ENCODE assay signal across 4 cellular contexts in the genomic region with DNA sequence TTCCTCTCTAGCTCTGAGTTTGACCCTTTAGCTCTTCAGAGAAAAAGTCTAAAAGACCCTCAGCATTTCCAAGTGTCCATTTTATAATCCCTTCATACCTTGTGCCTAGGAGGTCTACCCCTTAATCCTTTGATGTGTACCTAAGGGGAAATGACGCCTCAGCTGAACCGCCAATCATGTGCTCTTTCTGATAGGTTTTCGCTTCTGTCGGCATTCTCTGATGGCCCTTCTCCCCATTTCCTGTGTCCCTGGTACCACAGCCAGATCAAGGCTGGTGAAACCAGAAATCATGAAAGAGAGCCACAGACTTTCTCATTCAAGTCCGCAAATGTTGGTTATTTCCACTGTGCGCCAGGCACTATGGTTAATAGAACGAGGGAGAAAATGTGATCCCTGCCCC.
TF ChIP-seq lines count a peak whose summit lies in the region.

No MANE protein-coding gene starts in this region.

TF ChIP-seq in HepG2, 621 proteins besides CTCF, POLR2A, EP300 and RAD21 (continues in another document):
- TF ChIP-seq ZNF570 (CRISPR knock-in tag; IDR thresholded peaks at IDR 0.05; ENCODE audit: borderline replicate concordance) (no peak), MAFK (conservative IDR thresholded peaks at IDR 0.05 in 1 of 2, IDR thresholded peaks at IDR 0.05 in 1 of 2; ENCODE audit: low read length in 2 of 2) (peak; percentile 37 to 76; a peak in 3 of 4 replicates), XBP1 (CRISPR knock-in tag; IDR thresholded peaks at IDR 0.05) (no peak), MAFF (IDR thresholded peaks at IDR 0.05; ENCODE audit: low read depth, low read length) (peak; percentile 51; the same call in 1 of the 2 replicates), ZNF138 (CRISPR knock-in tag; IDR thresholded peaks at IDR 0.05; ENCODE audit: low read depth) (no peak)
- TF ChIP-seq, protein P1, sequence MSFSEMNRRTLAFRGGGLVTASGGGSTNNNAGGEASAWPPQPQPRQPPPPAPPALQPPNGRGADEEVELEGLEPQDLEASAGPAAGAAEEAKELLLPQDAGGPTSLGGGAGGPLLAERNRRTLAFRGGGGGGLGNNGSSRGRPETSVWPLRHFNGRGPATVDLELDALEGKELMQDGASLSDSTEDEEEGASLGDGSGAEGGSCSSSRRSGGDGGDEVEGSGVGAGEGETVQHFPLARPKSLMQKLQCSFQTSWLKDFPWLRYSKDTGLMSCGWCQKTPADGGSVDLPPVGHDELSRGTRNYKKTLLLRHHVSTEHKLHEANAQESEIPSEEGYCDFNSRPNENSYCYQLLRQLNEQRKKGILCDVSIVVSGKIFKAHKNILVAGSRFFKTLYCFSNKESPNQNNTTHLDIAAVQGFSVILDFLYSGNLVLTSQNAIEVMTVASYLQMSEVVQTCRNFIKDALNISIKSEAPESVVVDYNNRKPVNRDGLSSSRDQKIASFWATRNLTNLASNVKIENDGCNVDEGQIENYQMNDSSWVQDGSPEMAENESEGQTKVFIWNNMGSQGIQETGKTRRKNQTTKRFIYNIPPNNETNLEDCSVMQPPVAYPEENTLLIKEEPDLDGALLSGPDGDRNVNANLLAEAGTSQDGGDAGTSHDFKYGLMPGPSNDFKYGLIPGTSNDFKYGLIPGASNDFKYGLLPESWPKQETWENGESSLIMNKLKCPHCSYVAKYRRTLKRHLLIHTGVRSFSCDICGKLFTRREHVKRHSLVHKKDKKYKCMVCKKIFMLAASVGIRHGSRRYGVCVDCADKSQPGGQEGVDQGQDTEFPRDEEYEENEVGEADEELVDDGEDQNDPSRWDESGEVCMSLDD (CRISPR knock-in tag; IDR thresholded peaks at IDR 0.05; ENCODE audit: borderline replicate concordance), result no peak

TF ChIP-seq in A549, 52 proteins besides CTCF, POLR2A, EP300 and RAD21:
- peak; percentile 14 for TF ChIP-seq MAFK (IDR thresholded peaks at IDR 0.05; ENCODE audit: partially characterized antibody)
- no peak for TF ChIP-seq RNF2 (IDR thresholded peaks at IDR 0.05; ENCODE audit: borderline replicate concordance, low read depth)

TF ChIP-seq in IMR-90, 13 proteins besides CTCF, POLR2A, EP300 and RAD21:
- TF ChIP-seq MAFK (IDR thresholded peaks at IDR 0.05; ENCODE audit: low read depth, low read length), result peak; percentile 33; the same call in 1 of the 2 replicates
- no peak for TF ChIP-seq CHD1 (IDR thresholded peaks at IDR 0.05; ENCODE audit: low read depth, low read length)
TF ChIP-seq in IMR-90: peak in this region for 1.

TF ChIP-seq in SK-N-SH treated with all-trans-retinoic acid at 6 μM for 48 hours, 23 proteins besides CTCF, POLR2A, EP300 and RAD21:
- TF ChIP-seq, protein P2, sequence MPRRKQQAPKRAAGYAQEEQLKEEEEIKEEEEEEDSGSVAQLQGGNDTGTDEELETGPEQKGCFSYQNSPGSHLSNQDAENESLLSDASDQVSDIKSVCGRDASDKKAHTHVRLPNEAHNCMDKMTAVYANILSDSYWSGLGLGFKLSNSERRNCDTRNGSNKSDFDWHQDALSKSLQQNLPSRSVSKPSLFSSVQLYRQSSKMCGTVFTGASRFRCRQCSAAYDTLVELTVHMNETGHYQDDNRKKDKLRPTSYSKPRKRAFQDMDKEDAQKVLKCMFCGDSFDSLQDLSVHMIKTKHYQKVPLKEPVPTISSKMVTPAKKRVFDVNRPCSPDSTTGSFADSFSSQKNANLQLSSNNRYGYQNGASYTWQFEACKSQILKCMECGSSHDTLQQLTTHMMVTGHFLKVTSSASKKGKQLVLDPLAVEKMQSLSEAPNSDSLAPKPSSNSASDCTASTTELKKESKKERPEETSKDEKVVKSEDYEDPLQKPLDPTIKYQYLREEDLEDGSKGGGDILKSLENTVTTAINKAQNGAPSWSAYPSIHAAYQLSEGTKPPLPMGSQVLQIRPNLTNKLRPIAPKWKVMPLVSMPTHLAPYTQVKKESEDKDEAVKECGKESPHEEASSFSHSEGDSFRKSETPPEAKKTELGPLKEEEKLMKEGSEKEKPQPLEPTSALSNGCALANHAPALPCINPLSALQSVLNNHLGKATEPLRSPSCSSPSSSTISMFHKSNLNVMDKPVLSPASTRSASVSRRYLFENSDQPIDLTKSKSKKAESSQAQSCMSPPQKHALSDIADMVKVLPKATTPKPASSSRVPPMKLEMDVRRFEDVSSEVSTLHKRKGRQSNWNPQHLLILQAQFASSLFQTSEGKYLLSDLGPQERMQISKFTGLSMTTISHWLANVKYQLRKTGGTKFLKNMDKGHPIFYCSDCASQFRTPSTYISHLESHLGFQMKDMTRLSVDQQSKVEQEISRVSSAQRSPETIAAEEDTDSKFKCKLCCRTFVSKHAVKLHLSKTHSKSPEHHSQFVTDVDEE (CRISPR knock-in tag; IDR thresholded peaks at IDR 0.05), result no peak
- no peak for TF ChIP-seq GLIS3 (CRISPR knock-in tag; IDR thresholded peaks at IDR 0.05)
- TF ChIP-seq, protein P3, sequence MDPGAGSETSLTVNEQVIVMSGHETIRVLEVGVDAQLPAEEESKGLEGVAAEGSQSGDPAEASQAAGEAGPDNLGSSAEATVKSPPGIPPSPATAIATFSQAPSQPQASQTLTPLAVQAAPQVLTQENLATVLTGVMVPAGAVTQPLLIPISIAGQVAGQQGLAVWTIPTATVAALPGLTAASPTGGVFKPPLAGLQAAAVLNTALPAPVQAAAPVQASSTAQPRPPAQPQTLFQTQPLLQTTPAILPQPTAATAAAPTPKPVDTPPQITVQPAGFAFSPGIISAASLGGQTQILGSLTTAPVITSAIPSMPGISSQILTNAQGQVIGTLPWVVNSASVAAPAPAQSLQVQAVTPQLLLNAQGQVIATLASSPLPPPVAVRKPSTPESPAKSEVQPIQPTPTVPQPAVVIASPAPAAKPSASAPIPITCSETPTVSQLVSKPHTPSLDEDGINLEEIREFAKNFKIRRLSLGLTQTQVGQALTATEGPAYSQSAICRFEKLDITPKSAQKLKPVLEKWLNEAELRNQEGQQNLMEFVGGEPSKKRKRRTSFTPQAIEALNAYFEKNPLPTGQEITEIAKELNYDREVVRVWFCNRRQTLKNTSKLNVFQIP (CRISPR knock-in tag; IDR thresholded peaks at IDR 0.05; ENCODE audit: borderline replicate concordance, low read depth), result no peak
- TF ChIP-seq PPARA (CRISPR knock-in tag; IDR thresholded peaks at IDR 0.05; ENCODE audit: borderline replicate concordance), result no peak
- no peak for TF ChIP-seq OSR1 (CRISPR knock-in tag; IDR thresholded peaks at IDR 0.05)
- no peak for TF ChIP-seq ZNF565 (CRISPR knock-in tag; conservative IDR thresholded peaks at IDR 0.05; ENCODE audit: low read depth)
- TF ChIP-seq ZNF8 (CRISPR knock-in tag; IDR thresholded peaks at IDR 0.05), result no peak
